8 cellular contexts compared by ENCODE assay signal in genomic region chr6:47477497-47478232, GRCh38. TPM values are rescaled to one million over a fixed set of nuclear protein-coding genes. Genes with fewer than 3 reads are reported as not detected.
A peak's percentile ranks its signal among the peaks of the same experiment; 100 is the strongest.
DNase-seq lines count a peak whose midpoint lies in the region; ATAC-seq and TF ChIP-seq lines count a peak whose summit lies in the region.

CD2AP (plus strand) TSS chr6:47477789; CDS start chr6:47478245, 456 bp downstream.

- peak within 1 kb of the TSS; percentile 99 to 100 for H3K4me3 Mint-ChIP-seq in CD14-positive monocyte

- peak; percentile 76 for ATAC-seq in GM19351 (IDR thresholded peaks at IDR 0.05; ENCODE audit: unreplicated experiment)
- peak; percentile 79 for ATAC-seq in HG03520 (IDR thresholded peaks at IDR 0.05; ENCODE audit: unreplicated experiment)

- peaks cover 0 to 2% (median 0%) of the 10 kb centered on the region in 7 donors for H3K9me3 Mint-ChIP-seq in CD14-positive monocyte

- H3K4me1 Mint-ChIP-seq in CD14-positive monocyte: peaks cover 28% of the 10 kb centered on the region

- H3K27ac Mint-ChIP-seq in CD14-positive monocyte: peak within 1 kb of the TSS; percentile 33 to 93 (median 83)

- TF ChIP-seq CTCF in CD14-positive monocyte (IDR thresholded peaks at IDR 0.05): no peak

- DNase-seq in CD14-positive monocyte (ENCODE audit: low spot score): peak; percentile 62
- DNase-seq in NCI-H526 treated with DMSO at 0.1 percent for 48 hours (lab: John Stamatoyannopoulos, UW): peak; percentile 78
- DNase-seq in activated CD4-positive, alpha-beta T cell treated with anti-CD3 and anti-CD28 coated beads, Interleukin-2, amount 50 U/mL, for 1 hour: peak; percentile 88
- DNase-seq in cortex of kidney (lab: John Stamatoyannopoulos, UW): peak; percentile 26
- peak; percentile 97 for DNase-seq in left kidney (ENCODE audit: low read depth, low spot score)
- peak; percentile 82 for DNase-seq in stimulated activated CD4-positive, alpha-beta T cell treated with anti-CD3 and anti-CD28 coated beads, Interleukin-2, amount 100 ng/mL, for 4 hours (ENCODE audit: low read depth)

- H3K36me3 Mint-ChIP-seq in CD14-positive monocyte: peaks cover 0 to 2% of the 10 kb centered on the region in 2 donors

- H3K27me3 Mint-ChIP-seq in CD14-positive monocyte (ENCODE audit: low read depth in 3 of 3): peaks cover 3 to 8% (median 4%) of the 10 kb centered on the region in 3 donors

- intact Hi-C loops in CD14-positive monocyte (cut with micrococcal nuclease): no loop called here

RNA-seq across cellular contexts. Expression of gene CD2AP, which starts in this region (rescaled TPM):
- 1 to 10 TPM; 1.5 to 2.4 TPM for polyA plus RNA-seq in CD14-positive monocyte

Comparison
In these comparisons a context has a peak if more than half of its experiments do, and no peak if none do; other contexts are left out.
1. Peak in every context shown above with its lines: DNase-seq and ATAC-seq.
2. DNase-seq: peak in every context shown above with its lines; median percentile 97 in left kidney; 88 in activated CD4-positive, alpha-beta T cell treated with anti-CD3 and anti-CD28 coated beads, Interleukin-2, amount 50 U/mL, for 1 hour; 82 in stimulated activated CD4-positive, alpha-beta T cell treated with anti-CD3 and anti-CD28 coated beads, Interleukin-2, amount 100 ng/mL, for 4 hours; 78 in NCI-H526 treated with DMSO at 0.1 percent for 48 hours; 62 in CD14-positive monocyte; 26 in cortex of kidney.